Comparison of ENCODE assay signal across 21 cellular contexts in the genomic region with DNA sequence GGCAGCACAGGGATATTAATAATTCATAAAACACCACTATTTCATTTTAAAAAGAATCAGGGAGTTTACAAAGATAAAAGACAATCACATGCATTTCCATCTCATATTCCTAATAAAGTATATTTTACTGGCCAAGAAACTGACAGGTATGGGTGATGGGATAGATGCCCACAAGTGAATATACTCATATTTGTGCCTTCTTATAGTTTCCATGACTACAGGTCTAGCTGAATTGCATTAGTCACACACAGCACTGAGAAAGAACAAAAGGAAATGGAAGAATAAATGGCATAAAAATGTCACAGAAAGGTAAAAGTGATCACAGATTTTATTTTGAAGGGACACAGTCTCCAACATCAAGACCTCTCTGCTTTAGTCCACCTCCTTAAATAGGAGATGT.
DNase-seq lines count a peak whose midpoint lies in the region; FAIRE-seq and TF ChIP-seq lines count a peak whose summit lies in the region.
"Had no signal": no experiment of that assay in that cellular context is flagged by ENCODE, and none has a peak within 500 bp of the region (broad histone marks: within the 10 kb centered on the region; RNA-seq: fewer than 3 reads in every experiment).

No MANE protein-coding gene starts in this region.

- intact Hi-C loops in kidney (cut with DNase I): no loop called here

- peaks cover 6% of the 10 kb centered on the region for H3F3A ChIP-seq in SK-N-SH (replicated peaks; ENCODE audit: insufficient read depth)
- H3F3A ChIP-seq in neural cell (ENCODE audit: insufficient read depth, low read length, poor library complexity, severe bottlenecking): peaks cover 10% of the 10 kb centered on the region

- H3K27ac ChIP-seq in SK-N-SH (ENCODE audit: low read depth in 2 of 2, low read length in 1 of 2): peak overlapping the region in 1 of 2 experiments; percentile 30; a peak in 1 of 4 replicates
- peak overlapping the region; percentile 97 for H3K27ac ChIP-seq in neural cell (ENCODE audit: low read length)
- no peak overlapping the region for H3K27ac ChIP-seq in kidney (ENCODE audit: low read depth in 2 of 2, low read length in 2 of 2)
- H3K27ac ChIP-seq: SK-N-MC, stomach, transverse colon had no signal

- H3K27me3 ChIP-seq in SK-N-SH (ENCODE audit: insufficient read depth) (no peaks in the 10 kb centered on the region), neural cell (ENCODE audit: insufficient read depth, low read depth, low read length) (no peaks in the 10 kb centered on the region)
- H3K27me3 ChIP-seq: stomach, transverse colon had no signal

- H4K20me1 ChIP-seq in SK-N-SH (ENCODE audit: insufficient read depth) (no peaks in the 10 kb centered on the region), neural cell (ENCODE audit: insufficient read depth) (no peaks in the 10 kb centered on the region)

- peak overlapping the region; percentile 69 for H2AFZ ChIP-seq in SK-N-SH (ENCODE audit: low read depth)
- H2AFZ ChIP-seq in neural cell (ENCODE audit: low read depth, low read length): peak overlapping the region; percentile 46

- DNase-seq in HT1080 (ENCODE audit: low read depth) (peak; percentile 63), SK-N-SH (no peak), dermis microvascular lymphatic vessel endothelial cell (ENCODE audit: low read depth in 2 of 2) (peak; percentile 75 to 79), NCI-H1694 treated with DMSO at 0.1 percent for 48 hours (lab: John Stamatoyannopoulos, UW) (no peak), NCI-H146 (lab: John Stamatoyannopoulos, UW) (no peak), NCI-H2081 (lab: John Stamatoyannopoulos, UW) (no peak), kidney (no peak)
- DNase-seq: activated CD4-positive, alpha-beta T cell treated with anti-CD3 and anti-CD28 coated beads, Interleukin-2, amount 10 ng/mL, durations not matched to agents 24 days and 14 days; activated naive CD4-positive, alpha-beta T cell treated with anti-CD3 and anti-CD28 coated beads, Interleukin-2, amount 10 ng/mL, durations not matched to agents 7 days and 5 days; CD4-positive, alpha-beta T cell; Kasumi-1; NCI-H1105; NCI-H524; nephron progenitor cell; NK-92 treated with Interleukin-12 subunit alpha and Interleukin-12 subunit beta, amount 100 ng/mL, for 24 hours; stimulated activated CD8-positive, alpha-beta memory T cell treated with anti-CD3 and anti-CD28 coated beads, Interleukin-4, amount 100 ng/mL, for 48 hours; stomach; T-helper 2 cell; transverse colon had no signal

- TF ChIP-seq CTCF in SK-N-SH (IDR thresholded peaks at IDR 0.05): no peak
- no peak for TF ChIP-seq CTCF in neural cell (IDR thresholded peaks at IDR 0.05; ENCODE audit: poor library complexity, severe bottlenecking)
- no peak for TF ChIP-seq CTCF in kidney (IDR thresholded peaks at IDR 0.05; ENCODE audit: borderline replicate concordance, extremely low read depth, insufficient read depth)

- no peaks in the 10 kb centered on the region for H3K79me2 ChIP-seq in SK-N-SH (ENCODE audit: insufficient read depth)
- H3K79me2 ChIP-seq in neural cell (replicated peaks; ENCODE audit: insufficient read depth, low read length): no peaks in the 10 kb centered on the region

- H3K4me1 ChIP-seq in SK-N-SH (ENCODE audit: control insufficient read depth in 1 of 2, insufficient read depth in 2 of 2, low read depth in 1 of 2, low read length in 1 of 2) (peaks cover 0 to 10% of the 10 kb centered on the region in 2 experiments; a peak in 1 of 4 replicates), kidney (ENCODE audit: control insufficient read depth in 1 of 2, insufficient read depth in 1 of 2, low read depth in 1 of 2, low read length in 2 of 2) (no peaks in the 10 kb centered on the region)
- H3K4me1 ChIP-seq: stomach had no signal

- POLR2A ChIA-PET in SK-N-SH (lab: Yijun Ruan, JAX): no interaction called here

- TF ChIP-seq RAD21 in SK-N-SH (IDR thresholded peaks at IDR 0.05; ENCODE audit: low read length): no peak
- peak; percentile 54 for TF ChIP-seq RAD21 in neural cell (conservative IDR thresholded peaks at IDR 0.05)

- H3K9me2 ChIP-seq in SK-N-SH (no peaks in the 10 kb centered on the region), neural cell (ENCODE audit: insufficient read depth, low read length) (no peaks in the 10 kb centered on the region)

- H3K9me3 ChIP-seq in SK-N-SH: no peaks in the 10 kb centered on the region
- H3K9me3 ChIP-seq in neural cell (ENCODE audit: low read length): no peaks in the 10 kb centered on the region
- H3K9me3 ChIP-seq in kidney (ENCODE audit: control insufficient read depth in 1 of 2, low read length in 2 of 2): no peaks in the 10 kb centered on the region
- H3K9me3 ChIP-seq: stomach, transverse colon had no signal

- H3K9ac ChIP-seq in SK-N-SH (no peak overlapping the region), neural cell (ENCODE audit: low read length) (peak overlapping the region; percentile 66), kidney (ENCODE audit: low read length in 2 of 2) (no peak overlapping the region)

- TF ChIP-seq EP300 in SK-N-SH (IDR thresholded peaks at IDR 0.05; ENCODE audit: borderline replicate concordance in 1 of 2, low read depth in 1 of 2, low read length in 1 of 2): no peak
- peak; percentile 90 for TF ChIP-seq EP300 in neural cell (conservative IDR thresholded peaks at IDR 0.05; ENCODE audit: poor library complexity, severe bottlenecking)

- H3K4me3 ChIP-seq in SK-N-SH (ENCODE audit: low read depth in 2 of 2, low read length in 1 of 2) (no peak overlapping the region), neural cell (ENCODE audit: low read length) (peak overlapping the region; percentile 47), kidney (ENCODE audit: low read length in 2 of 2) (no peak overlapping the region)
- H3K4me3 ChIP-seq: SK-N-MC, stomach, transverse colon had no signal

- FAIRE-seq in kidney (lab: Jason Lieb, UNC): no peak

- no peak overlapping the region for H3K4me2 ChIP-seq in SK-N-SH
- peak overlapping the region; percentile 64 for H3K4me2 ChIP-seq in neural cell (ENCODE audit: low read length)

- H3K36me3 ChIP-seq in SK-N-SH (replicated peaks in 1 of 2; ENCODE audit: control insufficient read depth in 1 of 2, insufficient read depth in 2 of 2, low read length in 1 of 2) (no peaks in the 10 kb centered on the region), neural cell (ENCODE audit: insufficient read depth, low read length) (no peaks in the 10 kb centered on the region), kidney (ENCODE audit: control insufficient read depth in 1 of 2, insufficient read depth in 2 of 2, low read length in 2 of 2) (no peaks in the 10 kb centered on the region)
- H3K36me3 ChIP-seq: stomach, transverse colon had no signal

- CTCF ChIA-PET in SK-N-SH (lab: Yijun Ruan, JAX): no interaction called here

TF ChIP-seq in SK-N-SH, 30 proteins besides CTCF, POLR2A, EP300 and RAD21:
- TF ChIP-seq TAF1 (IDR thresholded peaks at IDR 0.05; ENCODE audit: borderline replicate concordance, low read depth, low read length) (no peak), RFX5 (IDR thresholded peaks at IDR 0.05; ENCODE audit: low read length) (no peak)
- TF ChIP-seq, protein P1, sequence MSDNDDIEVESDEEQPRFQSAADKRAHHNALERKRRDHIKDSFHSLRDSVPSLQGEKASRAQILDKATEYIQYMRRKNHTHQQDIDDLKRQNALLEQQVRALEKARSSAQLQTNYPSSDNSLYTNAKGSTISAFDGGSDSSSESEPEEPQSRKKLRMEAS (IDR thresholded peaks at IDR 0.05; ENCODE audit: low read depth): no peak
- TF ChIP-seq, protein P2, sequence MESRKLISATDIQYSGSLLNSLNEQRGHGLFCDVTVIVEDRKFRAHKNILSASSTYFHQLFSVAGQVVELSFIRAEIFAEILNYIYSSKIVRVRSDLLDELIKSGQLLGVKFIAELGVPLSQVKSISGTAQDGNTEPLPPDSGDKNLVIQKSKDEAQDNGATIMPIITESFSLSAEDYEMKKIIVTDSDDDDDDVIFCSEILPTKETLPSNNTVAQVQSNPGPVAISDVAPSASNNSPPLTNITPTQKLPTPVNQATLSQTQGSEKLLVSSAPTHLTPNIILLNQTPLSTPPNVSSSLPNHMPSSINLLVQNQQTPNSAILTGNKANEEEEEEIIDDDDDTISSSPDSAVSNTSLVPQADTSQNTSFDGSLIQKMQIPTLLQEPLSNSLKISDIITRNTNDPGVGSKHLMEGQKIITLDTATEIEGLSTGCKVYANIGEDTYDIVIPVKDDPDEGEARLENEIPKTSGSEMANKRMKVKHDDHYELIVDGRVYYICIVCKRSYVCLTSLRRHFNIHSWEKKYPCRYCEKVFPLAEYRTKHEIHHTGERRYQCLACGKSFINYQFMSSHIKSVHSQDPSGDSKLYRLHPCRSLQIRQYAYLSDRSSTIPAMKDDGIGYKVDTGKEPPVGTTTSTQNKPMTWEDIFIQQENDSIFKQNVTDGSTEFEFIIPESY (IDR thresholded peaks at IDR 0.05; ENCODE audit: borderline replicate concordance, low read depth): no peak
TF ChIP-seq in SK-N-SH: peak in this region for 0.

TF ChIP-seq in neural cell, 6 proteins besides CTCF, POLR2A, EP300 and RAD21 (continues in another document):
- TF ChIP-seq TAF1 (IDR thresholded peaks at IDR 0.05; ENCODE audit: low read depth): no peak
- no peak for TF ChIP-seq EZH2 (IDR thresholded peaks at IDR 0.05; ENCODE audit: borderline replicate concordance, insufficient read depth, low read length, poor library complexity, severe bottlenecking)
- TF ChIP-seq SMC3 (conservative IDR thresholded peaks at IDR 0.05; ENCODE audit: poor library complexity): peak; percentile 57
- TF ChIP-seq POLR2AphosphoS5 (IDR thresholded peaks at IDR 0.05): peak; percentile 26
- TF ChIP-seq MXI1 (conservative IDR thresholded peaks at IDR 0.05; ENCODE audit: poor library complexity, severe bottlenecking): no peak

Comparison
In these comparisons a context has a peak if more than half of its experiments do, and no peak if none do; other contexts are left out.
1. DNase-seq: peak in HT1080 (single experiment) and dermis microvascular lymphatic vessel endothelial cell (2 of 2); none in SK-N-SH (single experiment), NCI-H1694 treated with DMSO at 0.1 percent for 48 hours (single experiment), NCI-H146 (single experiment), NCI-H2081 (0 of 2) and kidney (single experiment).